ENCODE assay signal across 25 cellular contexts in the genomic region with DNA sequence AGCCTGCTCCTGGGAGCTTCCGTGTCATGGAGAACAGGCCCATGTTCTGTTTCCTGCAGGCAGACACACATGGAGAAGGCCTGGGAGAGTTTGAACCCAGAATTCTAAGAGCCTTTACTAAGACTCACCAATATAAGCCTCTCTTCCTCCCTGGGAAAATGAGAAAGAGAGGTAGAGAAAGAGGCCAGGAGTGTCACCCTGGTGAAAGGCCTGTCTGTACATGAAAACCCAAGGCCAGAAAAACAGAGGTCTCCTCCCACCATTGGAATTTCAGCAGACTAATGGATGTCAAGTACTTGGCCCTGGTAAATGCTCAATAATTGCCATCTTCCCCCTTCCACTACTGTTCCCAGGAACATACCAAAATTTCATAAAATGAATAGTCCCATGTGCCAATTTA.
"Had no signal": no experiment of that assay in that cellular context is flagged by ENCODE, and none has a peak within 500 bp of the region (broad histone marks: within the 10 kb centered on the region; RNA-seq: fewer than 3 reads in every experiment).

No MANE protein-coding gene starts in this region.

- H3K4me1 ChIP-seq: foreskin keratinocyte, parathyroid adenoma, prostate gland, stomach, testis had no signal

- H3K27ac ChIP-seq: foreskin keratinocyte, gastroesophageal sphincter, heart right ventricle, lower lobe of right lung, neural progenitor cell, parathyroid adenoma, prostate gland, right atrium auricular region, stomach, testis, tibial artery, upper lobe of right lung, uterus had no signal

- H3K4me2 ChIP-seq: neural progenitor cell had no signal

- H3K27me3 ChIP-seq: foreskin keratinocyte, gastroesophageal sphincter, heart right ventricle, neural progenitor cell, right atrium auricular region, stomach, testis, tibial artery, upper lobe of right lung, uterus had no signal

- DNase-seq: central memory CD4-positive, alpha-beta T cell; effector memory CD4-positive, alpha-beta T cell; glutamatergic neuron; heart right ventricle; hippocampal formation; kidney glomerular epithelial cell; left colon; left ventricle myocardium superior; lower lobe of right lung; midbrain; naive thymus-derived CD4-positive, alpha-beta T cell; stimulated activated CD4-positive, alpha-beta T cell treated with anti-CD3 and anti-CD28 coated beads, Interleukin-2, amount 100 ng/mL, for 24 hours; stimulated activated CD4-positive, alpha-beta T cell treated with anti-CD3 and anti-CD28 coated beads, Interleukin-4, amount 100 ng/mL, for 24 hours; stimulated activated naive CD4-positive, alpha-beta T cell treated with Interleukin-2 at 50 U/mL for 16 hours; stomach; testis; tibial artery; upper lobe of right lung; uterus had no signal

- H2AFZ ChIP-seq: neural progenitor cell, parathyroid adenoma had no signal

- H3K79me2 ChIP-seq: parathyroid adenoma had no signal

- H3K9ac ChIP-seq: neural progenitor cell, parathyroid adenoma had no signal

- H3K4me3 ChIP-seq: gastroesophageal sphincter, heart right ventricle, lower lobe of right lung, neural progenitor cell, prostate gland, right atrium auricular region, stomach, testis, tibial artery, upper lobe of right lung, uterus had no signal

- H3K9me3 ChIP-seq: gastroesophageal sphincter, heart right ventricle, lower lobe of right lung, prostate gland, right atrium auricular region, stomach, testis, tibial artery, upper lobe of right lung, uterus had no signal

- H3K36me3 ChIP-seq: gastroesophageal sphincter, heart right ventricle, lower lobe of right lung, neural progenitor cell, prostate gland, right atrium auricular region, stomach, tibial artery, upper lobe of right lung, uterus had no signal
